24 cellular contexts compared by ENCODE assay signal in genomic region chr1:205537386-205538018, GRCh38. TPM values are rescaled to one million over a fixed set of nuclear protein-coding genes. Genes with fewer than 3 reads are reported as not detected.
A peak's percentile ranks its signal among the peaks of the same experiment; 100 is the strongest.
DNase-seq lines count a peak whose midpoint lies in the region; ATAC-seq and TF ChIP-seq lines count a peak whose summit lies in the region.
"Had no signal": no experiment of that assay in that cellular context is flagged by ENCODE, and none has a peak within 500 bp of the region (broad histone marks: within the 10 kb centered on the region; RNA-seq: fewer than 3 reads in every experiment).

No MANE protein-coding gene starts in this region.

- H3K9me3 Mint-ChIP-seq in chondrocyte (ENCODE audit: low read depth) (no peaks in the 10 kb centered on the region), type B pancreatic cell (no peaks in the 10 kb centered on the region)
- peaks cover 0 to 1% (median 0%) of the 10 kb centered on the region in 11 donors for H3K9me3 Mint-ChIP-seq in naive thymus-derived CD4-positive, alpha-beta T cell
- no peaks in the 10 kb centered on the region for H3K9me3 Mint-ChIP-seq in activated T-cell treated with anti-CD3 and anti-CD28 coated beads, Interleukin-2, amount 50 U/mL, for 4 hours
- H3K9me3 Mint-ChIP-seq: activated T-helper 17 cell treated with anti-CD3 and anti-CD28 coated beads, Interleukin-2, amount 50 U/mL, for 72 hours had no signal

- TF ChIP-seq CTCF in chondrocyte (IDR thresholded peaks at IDR 0.05) (no peak), type B pancreatic cell (conservative IDR thresholded peaks at IDR 0.05) (no peak)

- no peak overlapping the region for H3K4me3 ChIP-seq in naive thymus-derived CD4-positive, alpha-beta T cell (ENCODE audit: low read length)
- H3K4me3 ChIP-seq: BLaER1 treated with 17β-estradiol and CSF1 and Interleukin-3, amounts not matched to agents 10 nM and 100 nM; breast epithelium; esophagus squamous epithelium; GM12878; right lobe of liver; uterus had no signal

- CTCF ChIA-PET in naive thymus-derived CD4-positive, alpha-beta T cell (lab: Charles Lee): interaction anchor here (0.6 to 1.4 kb wide), 2 partner anchors 11 to 121 kb away, joined by 4 to 6 read pairs; no protein-coding TSS in a partner anchor

- no peaks in the 10 kb centered on the region for H3K27me3 ChIP-seq in naive thymus-derived CD4-positive, alpha-beta T cell (ENCODE audit: control insufficient read depth in 2 of 2, insufficient read depth in 2 of 2, low read length in 2 of 2)
- H3K27me3 ChIP-seq: breast epithelium, right lobe of liver, uterus had no signal

- H3K36me3 Mint-ChIP-seq in chondrocyte (ENCODE audit: low read depth): no peaks in the 10 kb centered on the region
- H3K36me3 Mint-ChIP-seq in type B pancreatic cell: no peaks in the 10 kb centered on the region
- peaks cover 0 to 5% (median 0%) of the 10 kb centered on the region in 5 donors for H3K36me3 Mint-ChIP-seq in naive thymus-derived CD4-positive, alpha-beta T cell
- H3K36me3 Mint-ChIP-seq in activated T-cell treated with anti-CD3 and anti-CD28 coated beads, Interleukin-2, amount 50 U/mL, for 4 hours (ENCODE audit: insufficient read depth): no peaks in the 10 kb centered on the region

- no peak overlapping the region for H3K27ac ChIP-seq in naive thymus-derived CD4-positive, alpha-beta T cell (ENCODE audit: low read depth, low read length)
- H3K27ac ChIP-seq: BLaER1 treated with 17β-estradiol and CSF1 and Interleukin-3, amounts not matched to agents 10 nM and 100 nM; esophagus squamous epithelium; right lobe of liver; RWPE1 had no signal

- no peak for ATAC-seq in naive thymus-derived CD4-positive, alpha-beta T cell
- no peak for ATAC-seq in activated T-cell treated with anti-CD3 and anti-CD28 coated beads, Interleukin-2, amount 50 U/mL, for 4 hours
- ATAC-seq in HG02970 (IDR thresholded peaks at IDR 0.05; ENCODE audit: low FRiP score, unreplicated experiment): no peak
- ATAC-seq: activated CD4-positive, CD25-positive, alpha-beta regulatory T cell treated with anti-CD3 and anti-CD28 coated beads, Interleukin-2, amount 50 U/mL, for 24 hours; activated CD8-positive, alpha-beta T cell treated with anti-CD3 and anti-CD28 coated beads, Interleukin-2, amount 10 ng/mL, durations not matched to agents 7 days and 5 days; activated T-helper 17 cell treated with anti-CD3 and anti-CD28 coated beads, Interleukin-2, amount 50 U/mL, for 72 hours; stimulated activated naive CD8-positive, alpha-beta T cell treated with anti-CD3 and anti-CD28 coated beads, Interleukin-15, Interleukin-2, amounts not matched to agents 100 U/mL and 50 U/mL, for 24 hours had no signal

- H3K4me1 ChIP-seq in naive thymus-derived CD4-positive, alpha-beta T cell (ENCODE audit: control insufficient read depth in 2 of 2, insufficient read depth in 2 of 2, low read length in 2 of 2): no peaks in the 10 kb centered on the region
- H3K4me1 ChIP-seq: breast epithelium, right lobe of liver, uterus had no signal

- H3K27ac Mint-ChIP-seq in chondrocyte (ENCODE audit: unreplicated experiment): no peak overlapping the region
- H3K27ac Mint-ChIP-seq in type B pancreatic cell: no peak overlapping the region
- no peak overlapping the region for H3K27ac Mint-ChIP-seq in naive thymus-derived CD4-positive, alpha-beta T cell
- H3K27ac Mint-ChIP-seq: activated CD8-positive, alpha-beta T cell treated with anti-CD3 and anti-CD28 coated beads, Interleukin-2, amount 10 ng/mL, durations not matched to agents 7 days and 5 days; activated T-helper 17 cell treated with anti-CD3 and anti-CD28 coated beads, Interleukin-2, amount 50 U/mL, for 72 hours had no signal

- H3K27me3 Mint-ChIP-seq in chondrocyte (ENCODE audit: low read depth) (peaks cover 31% of the 10 kb centered on the region), type B pancreatic cell (peaks cover 21% of the 10 kb centered on the region)
- peaks cover 22 to 29% (median 25%) of the 10 kb centered on the region in 5 donors for H3K27me3 Mint-ChIP-seq in naive thymus-derived CD4-positive, alpha-beta T cell
- peaks cover 40% of the 10 kb centered on the region for H3K27me3 Mint-ChIP-seq in activated T-cell treated with anti-CD3 and anti-CD28 coated beads, Interleukin-2, amount 50 U/mL, for 4 hours (ENCODE audit: low read depth)

- intact Hi-C loops in naive thymus-derived CD4-positive, alpha-beta T cell (cut with micrococcal nuclease): no loop called here

- DNase-seq in activated effector memory CD4-positive, alpha-beta T cell treated with anti-CD3 and anti-CD28 coated beads, Interleukin-2, amount 50 U/mL, for 16 hours: peak; percentile 24
- DNase-seq in activated effector memory CD4-positive, alpha-beta T cell treated with Interleukin-2 at 50 U/mL for 16 hours: no peak
- DNase-seq in chondrocyte (ENCODE audit: low spot score) (peak; percentile 30), mesenteric fat pad (ENCODE audit: low spot score) (peak; percentile 37), type B pancreatic cell (ENCODE audit: extremely low spot score, unreplicated experiment) (peak; percentile 40)
- DNase-seq in naive thymus-derived CD4-positive, alpha-beta T cell: no peak
- DNase-seq in activated T-cell treated with anti-CD3 and anti-CD28 coated beads, Interleukin-2, amount 50 U/mL, for 4 hours: no peak
- DNase-seq: activated CD8-positive, alpha-beta T cell treated with anti-CD3 and anti-CD28 coated beads, Interleukin-2, amount 10 ng/mL, durations not matched to agents 7 days and 5 days; esophagus squamous epithelium; HCEC 1CT; KBM-7; left ventricle myocardium superior; NCI-H1092 treated with DMSO at 0.1 percent for 48 hours; NCI-H2029 treated with DMSO at 0.1 percent for 48 hours; stimulated activated naive CD8-positive, alpha-beta T cell treated with anti-CD3 and anti-CD28 coated beads, Interleukin-15, Interleukin-2, amounts not matched to agents 100 U/mL and 50 U/mL, for 24 hours had no signal

- H3K9me3 ChIP-seq in naive thymus-derived CD4-positive, alpha-beta T cell (ENCODE audit: control insufficient read depth in 2 of 3, low read length in 3 of 3): no peaks in the 10 kb centered on the region
- H3K9me3 ChIP-seq: breast epithelium, esophagus squamous epithelium, right lobe of liver, uterus had no signal

- POLR2A ChIA-PET in naive thymus-derived CD4-positive, alpha-beta T cell (lab: Charles Lee): no interaction called here

- H3K4me3 Mint-ChIP-seq in chondrocyte (ENCODE audit: unreplicated experiment): no peak overlapping the region
- no peak overlapping the region for H3K4me3 Mint-ChIP-seq in type B pancreatic cell
- H3K4me3 Mint-ChIP-seq in naive thymus-derived CD4-positive, alpha-beta T cell: no peak overlapping the region
- H3K4me3 Mint-ChIP-seq in activated T-cell treated with anti-CD3 and anti-CD28 coated beads, Interleukin-2, amount 50 U/mL, for 4 hours: no peak overlapping the region
- H3K4me3 Mint-ChIP-seq: activated CD8-positive, alpha-beta T cell treated with anti-CD3 and anti-CD28 coated beads, Interleukin-2, amount 10 ng/mL, durations not matched to agents 7 days and 5 days; activated T-helper 17 cell treated with anti-CD3 and anti-CD28 coated beads, Interleukin-2, amount 50 U/mL, for 72 hours had no signal

- no peaks in the 10 kb centered on the region for H3K36me3 ChIP-seq in naive thymus-derived CD4-positive, alpha-beta T cell (ENCODE audit: control insufficient read depth in 2 of 3, insufficient read depth in 3 of 3, low read length in 3 of 3)
- H3K36me3 ChIP-seq: BLaER1 treated with 17β-estradiol and CSF1 and Interleukin-3, amounts not matched to agents 10 nM and 100 nM; breast epithelium; esophagus squamous epithelium; right lobe of liver; uterus had no signal

- no peaks in the 10 kb centered on the region for H3K4me1 Mint-ChIP-seq in chondrocyte (ENCODE audit: low read depth)
- H3K4me1 Mint-ChIP-seq in type B pancreatic cell (ENCODE audit: unreplicated experiment): peaks cover 21% of the 10 kb centered on the region
- H3K4me1 Mint-ChIP-seq in naive thymus-derived CD4-positive, alpha-beta T cell: peaks cover 0 to 12% (median 6%) of the 10 kb centered on the region in 7 donors
- peaks cover 4% of the 10 kb centered on the region for H3K4me1 Mint-ChIP-seq in activated T-cell treated with anti-CD3 and anti-CD28 coated beads, Interleukin-2, amount 50 U/mL, for 4 hours (ENCODE audit: low read depth)
- H3K4me1 Mint-ChIP-seq: activated T-helper 17 cell treated with anti-CD3 and anti-CD28 coated beads, Interleukin-2, amount 50 U/mL, for 72 hours had no signal

RNA-seq across cellular contexts. Expression of gene CDK18, which starts 33.0 kb away (rescaled TPM):
- total RNA-seq in chondrocyte (10.2 to 18.4 TPM (median 17.3 TPM) in 3 replicates), mesenteric fat pad (4.0 TPM), type B pancreatic cell (ENCODE audit: low replicate concordance) (9.6 and 19.3 TPM in 2 replicates)
- total RNA-seq in naive thymus-derived CD4-positive, alpha-beta T cell: 1 to 10 TPM in 4 of 5 experiments, under 1 TPM in 1; 0.85 to 3.6 (median 3.0) TPM
- 1 to 10 TPM in 1 of 2 donors, under 1 TPM in 1; 0.20 to 1.8 TPM for polyA plus RNA-seq in naive thymus-derived CD4-positive, alpha-beta T cell
- 1 to 10 TPM in 1 of 3 donors, under 1 TPM in 2; 0.76 to 1.9 (median 0.95) TPM for total RNA-seq in activated T-cell treated with anti-CD3 and anti-CD28 coated beads, Interleukin-2, amount 50 U/mL, for 4 hours

Comparison
In these comparisons a context has a peak if more than half of its experiments do, and no peak if none do; other contexts are left out.
1. DNase-seq: peak in activated effector memory CD4-positive, alpha-beta T cell treated with anti-CD3 and anti-CD28 coated beads, Interleukin-2, amount 50 U/mL, for 16 hours (single experiment), chondrocyte (single experiment), mesenteric fat pad (single experiment) and type B pancreatic cell (single experiment); none in activated effector memory CD4-positive, alpha-beta T cell treated with Interleukin-2 at 50 U/mL for 16 hours (single experiment), naive thymus-derived CD4-positive, alpha-beta T cell (0 of 9) and activated T-cell treated with anti-CD3 and anti-CD28 coated beads, Interleukin-2, amount 50 U/mL, for 4 hours (single experiment).